1 cellular context compared by ENCODE assay signal in genomic region chr13:114281351-114282142, GRCh38.
A peak's percentile ranks its signal among the peaks of the same experiment; 100 is the strongest.
TF ChIP-seq lines count a peak whose summit lies in the region.

Gene UPF3A, plus strand, starts transcription at chr13:114281601. Its CDS starts 39 bp downstream, at chr13:114281640.

TF ChIP-seq in HepG2, 621 proteins besides CTCF, POLR2A, EP300 and RAD21 (continued from another document):
- TF ChIP-seq ARID4A (CRISPR knock-in tag; IDR thresholded peaks at IDR 0.05; ENCODE audit: borderline replicate concordance) (peak; percentile 88; the same call in 1 of the 2 replicates), KDM2A (CRISPR knock-in tag; IDR thresholded peaks at IDR 0.05; ENCODE audit: borderline replicate concordance, low read depth) (peak; percentile 87), ZKSCAN8 (CRISPR knock-in tag; IDR thresholded peaks at IDR 0.05; ENCODE audit: borderline replicate concordance) (no peak), RCOR2 (CRISPR knock-in tag; IDR thresholded peaks at IDR 0.05) (no peak; the same call in 1 of the 2 replicates), GLI4 (CRISPR knock-in tag; IDR thresholded peaks at IDR 0.05; ENCODE audit: borderline replicate concordance) (no peak), AHDC1 (CRISPR knock-in tag; IDR thresholded peaks at IDR 0.05; ENCODE audit: borderline replicate concordance) (no peak), NFAT5 (CRISPR knock-in tag; IDR thresholded peaks at IDR 0.05) (no peak), GLMP (CRISPR knock-in tag; IDR thresholded peaks at IDR 0.05; ENCODE audit: borderline replicate concordance) (no peak), IKZF1 (IDR thresholded peaks at IDR 0.05) (no peak), ATF1 (CRISPR knock-in tag; IDR thresholded peaks at IDR 0.05) (no peak), ZFP36L2 (CRISPR knock-in tag; IDR thresholded peaks at IDR 0.05) (no peak), ZNF503 (CRISPR knock-in tag; IDR thresholded peaks at IDR 0.05) (no peak)
TF ChIP-seq in HepG2: peak in this region for 213.
